ENCODE assay signal across 10 cellular contexts in genomic region chr10:73244866-73245477, GRCh38. TPM values are rescaled to one million over a fixed set of nuclear protein-coding genes. Genes with fewer than 3 reads are reported as not detected.
A peak's percentile ranks its signal among the peaks of the same experiment; 100 is the strongest.
DNase-seq lines count a peak whose midpoint lies in the region; ATAC-seq and TF ChIP-seq lines count a peak whose summit lies in the region.
"Had no signal": no experiment of that assay in that cellular context is flagged by ENCODE, and none has a peak within 500 bp of the region (broad histone marks: within the 10 kb centered on the region; RNA-seq: fewer than 3 reads in every experiment).

No MANE protein-coding gene starts in this region.

- H3K4me3 Mint-ChIP-seq in stimulated activated naive CD8-positive, alpha-beta T cell treated with anti-CD3 and anti-CD28 coated beads, Interleukin-15, Interleukin-2, amounts not matched to agents 100 ng/mL and 50 ng/mL, for 24 hours, result peak overlapping the region; percentile 97
- H3K4me3 Mint-ChIP-seq in T-helper 2 cell treated with Interferon-gamma antibody and Interleukin-4, amounts not matched to agents 5 μg/mL and 100 μg/mL, for 36 hours, result peak overlapping the region; percentile 98
- H3K4me3 Mint-ChIP-seq in type B pancreatic cell, result peak overlapping the region; percentile 100

- H3K79me2 ChIP-seq in fibroblast of lung (ENCODE audit: control insufficient read depth, insufficient read depth, low read length), result peaks cover 30% of the 10 kb centered on the region

- no peak for DNase-seq in stimulated activated naive CD8-positive, alpha-beta T cell treated with anti-CD3 and anti-CD28 coated beads, Interleukin-15, Interleukin-2, amounts not matched to agents 100 U/mL and 50 U/mL, for 24 hours
- DNase-seq in T-helper 2 cell treated with Interferon-gamma antibody and Interleukin-4, amounts not matched to agents 5 μg/mL and 100 μg/mL, for 36 hours (ENCODE audit: low spot score), result no peak
- DNase-seq in fibroblast of lung (ENCODE audit: low read depth in 2 of 2) (no peak), type B pancreatic cell (ENCODE audit: extremely low spot score, unreplicated experiment) (no peak), NCI-H82 treated with DMSO at 0.1 percent for 48 hours (lab: John Stamatoyannopoulos, UW; ENCODE audit: unreplicated experiment) (no peak)
- DNase-seq: colonic mucosa had no signal

- H3K9me3 Mint-ChIP-seq in stimulated activated naive CD8-positive, alpha-beta T cell treated with anti-CD3 and anti-CD28 coated beads, Interleukin-15, Interleukin-2, amounts not matched to agents 100 ng/mL and 50 ng/mL, for 24 hours, result no peaks in the 10 kb centered on the region
- no peaks in the 10 kb centered on the region for H3K9me3 Mint-ChIP-seq in T-helper 2 cell treated with Interferon-gamma antibody and Interleukin-4, amounts not matched to agents 5 μg/mL and 100 μg/mL, for 36 hours
- no peaks in the 10 kb centered on the region for H3K9me3 Mint-ChIP-seq in type B pancreatic cell

- H3K9ac ChIP-seq in fibroblast of lung (ENCODE audit: insufficient read depth, low read length), result no peak overlapping the region

- TF ChIP-seq CTCF in fibroblast of lung (conservative IDR thresholded peaks at IDR 0.05 in 1 of 2, IDR thresholded peaks at IDR 0.05 in 1 of 2; ENCODE audit: low read depth in 1 of 2, low read length in 2 of 2) (no peak), type B pancreatic cell (conservative IDR thresholded peaks at IDR 0.05) (no peak)

- peaks cover 87% of the 10 kb centered on the region for H3K36me3 Mint-ChIP-seq in stimulated activated naive CD8-positive, alpha-beta T cell treated with anti-CD3 and anti-CD28 coated beads, Interleukin-15, Interleukin-2, amounts not matched to agents 100 ng/mL and 50 ng/mL, for 24 hours (ENCODE audit: low read depth)
- H3K36me3 Mint-ChIP-seq in T-helper 2 cell treated with Interferon-gamma antibody and Interleukin-4, amounts not matched to agents 5 μg/mL and 100 μg/mL, for 36 hours (ENCODE audit: low read depth), result peaks cover 76% of the 10 kb centered on the region
- peaks cover 24% of the 10 kb centered on the region for H3K36me3 Mint-ChIP-seq in type B pancreatic cell

- H3K27me3 ChIP-seq in fibroblast of lung (ENCODE audit: control insufficient read depth, insufficient read depth, low read length), result no peaks in the 10 kb centered on the region
- H3K27me3 ChIP-seq: colonic mucosa had no signal

- peak overlapping the region; percentile 25 to 93 (median 82) for H3K4me3 ChIP-seq in fibroblast of lung (replicated peaks in 1 of 4; ENCODE audit: control extremely low read depth in 1 of 4, insufficient read depth in 1 of 4, low read depth in 3 of 4, low read length in 4 of 4)
- H3K4me3 ChIP-seq: lung had no signal

- H2AFZ ChIP-seq in fibroblast of lung (ENCODE audit: low read length), result no peak overlapping the region

- no peak for ATAC-seq in stimulated activated naive CD8-positive, alpha-beta T cell treated with anti-CD3 and anti-CD28 coated beads, Interleukin-15, Interleukin-2, amounts not matched to agents 100 U/mL and 50 U/mL, for 24 hours
- ATAC-seq in HG03039 (IDR thresholded peaks at IDR 0.05; ENCODE audit: unreplicated experiment) (no peak), GM18907 (IDR thresholded peaks at IDR 0.05; ENCODE audit: unreplicated experiment) (no peak)

- no peaks in the 10 kb centered on the region for H3K27me3 Mint-ChIP-seq in stimulated activated naive CD8-positive, alpha-beta T cell treated with anti-CD3 and anti-CD28 coated beads, Interleukin-15, Interleukin-2, amounts not matched to agents 100 ng/mL and 50 ng/mL, for 24 hours
- no peaks in the 10 kb centered on the region for H3K27me3 Mint-ChIP-seq in T-helper 2 cell treated with Interferon-gamma antibody and Interleukin-4, amounts not matched to agents 5 μg/mL and 100 μg/mL, for 36 hours (ENCODE audit: low read depth)
- no peaks in the 10 kb centered on the region for H3K27me3 Mint-ChIP-seq in type B pancreatic cell

- no peaks in the 10 kb centered on the region for H3K9me3 ChIP-seq in fibroblast of lung (ENCODE audit: control insufficient read depth, insufficient read depth, low read depth, low read length)
- H3K9me3 ChIP-seq: colonic mucosa had no signal

- peak overlapping the region; percentile 13 for H3K27ac Mint-ChIP-seq in stimulated activated naive CD8-positive, alpha-beta T cell treated with anti-CD3 and anti-CD28 coated beads, Interleukin-15, Interleukin-2, amounts not matched to agents 100 ng/mL and 50 ng/mL, for 24 hours
- peak overlapping the region; percentile 63 for H3K27ac Mint-ChIP-seq in T-helper 2 cell treated with Interferon-gamma antibody and Interleukin-4, amounts not matched to agents 5 μg/mL and 100 μg/mL, for 36 hours
- H3K27ac Mint-ChIP-seq in type B pancreatic cell, result peak overlapping the region; percentile 37

- peaks cover 2% of the 10 kb centered on the region for H3K36me3 ChIP-seq in fibroblast of lung (ENCODE audit: control insufficient read depth, insufficient read depth, low read length)
- H3K36me3 ChIP-seq: colonic mucosa had no signal

- H3K4me1 ChIP-seq in fibroblast of lung (ENCODE audit: control insufficient read depth, extremely low read depth, insufficient read depth, low read length), result peaks cover 8% of the 10 kb centered on the region
- H3K4me1 ChIP-seq: colonic mucosa had no signal

- no peak overlapping the region for H3K27ac ChIP-seq in fibroblast of lung (ENCODE audit: insufficient read depth, low read length)
- H3K27ac ChIP-seq: colonic mucosa had no signal

- H3K4me1 Mint-ChIP-seq in stimulated activated naive CD8-positive, alpha-beta T cell treated with anti-CD3 and anti-CD28 coated beads, Interleukin-15, Interleukin-2, amounts not matched to agents 100 ng/mL and 50 ng/mL, for 24 hours (ENCODE audit: low read depth), result peaks cover 57% of the 10 kb centered on the region
- H3K4me1 Mint-ChIP-seq in T-helper 2 cell treated with Interferon-gamma antibody and Interleukin-4, amounts not matched to agents 5 μg/mL and 100 μg/mL, for 36 hours (ENCODE audit: low read depth), result peaks cover 41% of the 10 kb centered on the region
- peaks cover 28% of the 10 kb centered on the region for H3K4me1 Mint-ChIP-seq in type B pancreatic cell (ENCODE audit: unreplicated experiment)

- H3K4me2 ChIP-seq in fibroblast of lung (ENCODE audit: extremely low read depth, insufficient read depth, low read length), result peak overlapping the region; percentile 76

- H4K20me1 ChIP-seq in fibroblast of lung (ENCODE audit: control insufficient read depth, extremely low read depth, insufficient read depth, low read length), result no peaks in the 10 kb centered on the region

RNA-seq across cellular contexts. Expression of gene DNAJC9, which starts 2.1 kb away (rescaled TPM):
- total RNA-seq in fibroblast of lung (14.5 and 20.3 TPM in 2 replicates), type B pancreatic cell (ENCODE audit: low replicate concordance) (28.6 and 41.8 TPM in 2 replicates)
- polyA plus RNA-seq in fibroblast of lung, result 16.3 and 31.4 TPM in 2 replicates
- 9.3 and 23.6 TPM in 2 replicates for polyA plus RNA-seq in fibroblast of lung (2012)
- 1.5 and 16.6 TPM in 2 replicates for polyA minus RNA-seq in fibroblast of lung (ENCODE audit: low replicate concordance)

RNA-seq across cellular contexts. Expression of gene MRPS16, which starts 7.5 kb away (rescaled TPM):
- total RNA-seq in fibroblast of lung (58.3 and 62.3 TPM in 2 replicates), type B pancreatic cell (ENCODE audit: low replicate concordance) (107 and 115 TPM in 2 replicates)
- polyA plus RNA-seq in fibroblast of lung, result 59.4 and 76.2 TPM in 2 replicates
- polyA plus RNA-seq in fibroblast of lung (2012), result 87.2 and 124 TPM in 2 replicates
- polyA minus RNA-seq in fibroblast of lung (ENCODE audit: low replicate concordance), result 30.4 and 36.1 TPM in 2 replicates

Comparison
In these comparisons a context has a peak if more than half of its experiments do, and no peak if none do; other contexts are left out.
1. H3K27ac Mint-ChIP-seq: peak in every context shown above with its lines; median percentile 63 in T-helper 2 cell treated with Interferon-gamma antibody and Interleukin-4, amounts not matched to agents 5 μg/mL and 100 μg/mL, for 36 hours; 37 in type B pancreatic cell; 13 in stimulated activated naive CD8-positive, alpha-beta T cell treated with anti-CD3 and anti-CD28 coated beads, Interleukin-15, Interleukin-2, amounts not matched to agents 100 ng/mL and 50 ng/mL, for 24 hours.